28 cellular contexts compared by ENCODE assay signal in genomic region chr6:11964101-11964500, GRCh38.
"Had no signal": no experiment of that assay in that cellular context is flagged by ENCODE, and none has a peak within 500 bp of the region (broad histone marks: within the 10 kb centered on the region; RNA-seq: fewer than 3 reads in every experiment).

No MANE protein-coding gene starts in this region.

- H2AFZ ChIP-seq: hepatocyte had no signal

- DNase-seq: colonic mucosa; cortex of kidney; dermis blood vessel endothelial cell; dorsolateral prefrontal cortex; effector CD4-positive, alpha-beta T cell; effector CD8-positive, alpha-beta T cell; effector memory CD4-positive, alpha-beta T cell; effector memory CD8-positive, alpha-beta T cell; endodermal cell; esophagus squamous epithelium; foreskin fibroblast; foreskin keratinocyte; foreskin melanocyte; gastrocnemius medialis; glutamatergic neuron; head of caudate nucleus; heart left ventricle; heart right ventricle had no signal

- H3K4me3 ChIP-seq: colonic mucosa, coronary artery, dorsolateral prefrontal cortex, esophagus muscularis mucosa, esophagus squamous epithelium, gastrocnemius medialis, gastroesophageal sphincter, heart left ventricle, heart right ventricle, hepatocyte had no signal

- H3K4me3 Mint-ChIP-seq: dendritic cell treated with granulocyte-macrophage colony-stimulating factor and Interleukin-4, amounts not matched to agents 40 ng/mL and 50 ng/mL, for 4 days; effector memory CD8-positive, alpha-beta T cell; endodermal cell had no signal

- H3K36me3 ChIP-seq: colonic mucosa, esophagus muscularis mucosa, esophagus squamous epithelium, gastrocnemius medialis, gastroesophageal sphincter, heart left ventricle, heart right ventricle had no signal

- H3K4me2 ChIP-seq: hepatocyte had no signal

- H3K9me3 ChIP-seq: colonic mucosa, esophagus muscularis mucosa, esophagus squamous epithelium, gastrocnemius medialis, gastroesophageal sphincter, heart left ventricle, heart right ventricle had no signal

- H3K27me3 Mint-ChIP-seq: dendritic cell treated with granulocyte-macrophage colony-stimulating factor and Interleukin-4, amounts not matched to agents 40 ng/mL and 50 ng/mL, for 4 days had no signal

- H3K27ac ChIP-seq: colonic mucosa, coronary artery, dorsolateral prefrontal cortex, epithelial cell of prostate, esophagus muscularis mucosa, esophagus squamous epithelium, foreskin keratinocyte, gastrocnemius medialis, gastroesophageal sphincter, heart left ventricle, heart right ventricle had no signal

- FAIRE-seq: endometrium, endothelial cell of umbilical vein, frontal cortex had no signal

- H3K9me3 Mint-ChIP-seq: dendritic cell treated with granulocyte-macrophage colony-stimulating factor and Interleukin-4, amounts not matched to agents 40 ng/mL and 50 ng/mL, for 4 days; effector memory CD8-positive, alpha-beta T cell; endodermal cell had no signal

- ATAC-seq: effector memory CD8-positive, alpha-beta T cell; esophagus mucosa; foreskin keratinocyte; gastrocnemius medialis; gastroesophageal sphincter; heart left ventricle; heart right ventricle had no signal

- H3K27ac Mint-ChIP-seq: dendritic cell treated with granulocyte-macrophage colony-stimulating factor and Interleukin-4, amounts not matched to agents 40 ng/mL and 50 ng/mL, for 4 days; effector memory CD8-positive, alpha-beta T cell; endodermal cell had no signal

- H3K79me2 ChIP-seq: hepatocyte had no signal

- H3K27me3 ChIP-seq: colonic mucosa, dorsolateral prefrontal cortex, esophagus muscularis mucosa, esophagus squamous epithelium, foreskin keratinocyte, gastrocnemius medialis, gastroesophageal sphincter, heart left ventricle, heart right ventricle, hepatocyte had no signal

- H3K4me1 ChIP-seq: colonic mucosa, foreskin keratinocyte had no signal
